ENCODE assay signal across 19 cellular contexts in the genomic region with DNA sequence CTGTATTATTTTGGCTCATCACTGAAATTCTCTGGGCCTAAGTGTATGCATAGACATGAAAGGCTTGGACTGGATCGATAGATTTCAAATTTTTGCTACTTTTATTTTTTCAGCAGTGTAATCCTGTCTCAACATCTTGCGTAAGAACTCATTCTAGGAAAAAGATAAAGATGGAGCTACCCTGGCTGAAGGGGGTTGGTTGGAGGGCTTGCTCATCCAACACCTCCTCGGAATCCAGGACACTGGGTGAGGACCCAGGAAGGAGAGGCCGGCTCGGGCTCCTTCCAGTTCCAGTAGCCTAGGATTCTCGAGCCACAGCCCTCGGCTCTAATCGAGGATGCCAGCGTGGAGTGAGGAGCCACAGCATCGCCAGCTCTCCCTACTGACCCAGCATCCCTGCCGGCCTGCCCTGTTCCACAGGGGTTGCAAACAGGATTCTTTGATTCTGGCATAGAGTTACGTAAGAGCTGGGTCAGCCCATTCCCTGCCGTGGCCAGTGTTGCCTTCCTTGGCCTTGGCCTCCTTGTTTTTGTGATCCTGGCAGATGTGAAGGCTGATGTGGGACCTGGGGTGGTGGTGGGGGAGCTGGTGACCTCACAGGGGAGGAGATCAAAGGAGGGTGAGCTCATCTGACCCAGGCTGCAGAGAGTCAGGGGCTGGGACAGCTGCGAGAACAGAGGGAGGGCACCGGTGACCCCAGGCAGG.
DNase-seq lines count a peak whose midpoint lies in the region; ATAC-seq and TF ChIP-seq lines count a peak whose summit lies in the region.
"Had no signal": no experiment of that assay in that cellular context is flagged by ENCODE, and none has a peak within 500 bp of the region (broad histone marks: within the 10 kb centered on the region; RNA-seq: fewer than 3 reads in every experiment).

No MANE protein-coding gene starts in this region.

- H2BK15ac ChIP-seq in neuronal stem cell (ENCODE audit: low read length) = no peak overlapping the region

- H3K9ac ChIP-seq in neuronal stem cell (ENCODE audit: low read depth, low read length, poor library complexity) = peak overlapping the region; percentile 24
- H3K9ac ChIP-seq: GM23248, KMS-11 had no signal

- TF ChIP-seq POLR2A in tibial nerve (IDR thresholded peaks at IDR 0.05) (no peak), erythroblast (IDR thresholded peaks at IDR 0.05; ENCODE audit: low read length) (no peak)

- no peaks in the 10 kb centered on the region for H3K79me1 ChIP-seq in neuronal stem cell (ENCODE audit: low read depth, low read length)

- no CpG with 5 or more reads among the region's 15 CpGs for WGBS in neuronal stem cell (ENCODE audit: extremely low coverage in 2 of 2, insufficient read length in 2 of 2, insufficient replicate concordance in 1 of 2), 2 donors
- 92 to 94% methylated on average over 15 of the region's 15 CpGs for WGBS in aorta, 2 donors
- 80% methylated on average over 15 of the region's 15 CpGs for WGBS in tibial nerve, 2 donors

- H3K4me3 ChIP-seq in left ventricle myocardium inferior (no peak overlapping the region), neuronal stem cell (ENCODE audit: low read length in 2 of 2) (no peak overlapping the region), aorta (ENCODE audit: low read length in 2 of 2) (no peak overlapping the region), tibial nerve (no peak overlapping the region)
- H3K4me3 ChIP-seq: GM23248, HAP-1 had no signal

- ATAC-seq in left cardiac atrium (peak; percentile 28 to 73), left ventricle myocardium superior (peak; percentile 38), aorta (ENCODE audit: low FRiP score) (peak; percentile 36)

- no peak overlapping the region for H4K8ac ChIP-seq in neuronal stem cell (ENCODE audit: low read depth, low read length)

- H3K4me2 ChIP-seq in neuronal stem cell (ENCODE audit: insufficient read depth, low read length, poor library complexity, severe bottlenecking) = no peak overlapping the region
- H3K4me2 ChIP-seq: KMS-11 had no signal

- no peak overlapping the region for H2AK5ac ChIP-seq in neuronal stem cell (ENCODE audit: low read depth, low read length)

- H3K14ac ChIP-seq in neuronal stem cell (ENCODE audit: low read length) = no peak overlapping the region

- H3K9me3 ChIP-seq in left ventricle myocardium inferior (replicated peaks) (no peaks in the 10 kb centered on the region), neuronal stem cell (replicated peaks in 1 of 2; ENCODE audit: control insufficient read depth in 2 of 2, insufficient read depth in 1 of 2, low read depth in 1 of 2, low read length in 2 of 2) (no peaks in the 10 kb centered on the region), aorta (ENCODE audit: control insufficient read depth, low read length) (no peaks in the 10 kb centered on the region), tibial nerve (no peaks in the 10 kb centered on the region)
- H3K9me3 ChIP-seq: HAP-1 had no signal

- H4K91ac ChIP-seq in neuronal stem cell (ENCODE audit: low read depth, low read length, poor library complexity) = no peak overlapping the region

- H3K23ac ChIP-seq in neuronal stem cell (ENCODE audit: low read depth, low read length, poor library complexity) = no peak overlapping the region

- H3K27me3 ChIP-seq in left ventricle myocardium inferior (ENCODE audit: low read depth) = no peaks in the 10 kb centered on the region
- peaks cover 0 to 2% (median 0%) of the 10 kb centered on the region in 3 experiments for H3K27me3 ChIP-seq in neuronal stem cell (ENCODE audit: control insufficient read depth in 3 of 3, insufficient read depth in 3 of 3, low read depth in 1 of 3, low read length in 3 of 3)
- H3K27me3 ChIP-seq in aorta (ENCODE audit: control insufficient read depth in 1 of 2, insufficient read depth in 2 of 2, low read length in 1 of 2) = no peaks in the 10 kb centered on the region
- no peaks in the 10 kb centered on the region for H3K27me3 ChIP-seq in tibial nerve

- peak overlapping the region; percentile 31 for H3K18ac ChIP-seq in neuronal stem cell (ENCODE audit: low read length)

- no peak for TF ChIP-seq EP300 in tibial nerve (IDR thresholded peaks at IDR 0.05)

- intact Hi-C loops in left cardiac atrium (cut with DNase I) (no loop called here), left ventricle myocardium inferior (cut with micrococcal nuclease) (no loop called here), left ventricle myocardium superior (cut with micrococcal nuclease) (no loop called here), aorta (cut with DNase I) (no loop called here)

- H2BK120ac ChIP-seq in neuronal stem cell (ENCODE audit: low read depth, low read length) = no peak overlapping the region

- H3K36me3 ChIP-seq in left ventricle myocardium inferior = no peaks in the 10 kb centered on the region
- H3K36me3 ChIP-seq in neuronal stem cell (replicated peaks in 1 of 2; ENCODE audit: control insufficient read depth in 2 of 2, insufficient read depth in 2 of 2, low read length in 2 of 2) = no peaks in the 10 kb centered on the region
- no peaks in the 10 kb centered on the region for H3K36me3 ChIP-seq in aorta (ENCODE audit: control insufficient read depth in 1 of 2, insufficient read depth in 2 of 2, low read length in 1 of 2)
- no peaks in the 10 kb centered on the region for H3K36me3 ChIP-seq in tibial nerve
- H3K36me3 ChIP-seq: HAP-1 had no signal

- H2AFZ ChIP-seq in neuronal stem cell (ENCODE audit: low read length) = no peak overlapping the region
- H2AFZ ChIP-seq: GM23248 had no signal

- H3K4ac ChIP-seq in neuronal stem cell (ENCODE audit: low read length) = no peak overlapping the region

- H3K4me1 ChIP-seq in left ventricle myocardium inferior = peaks cover 52% of the 10 kb centered on the region
- H3K4me1 ChIP-seq in neuronal stem cell (ENCODE audit: control insufficient read depth in 2 of 2, insufficient read depth in 1 of 2, low read depth in 1 of 2, low read length in 2 of 2) = no peaks in the 10 kb centered on the region
- H3K4me1 ChIP-seq in aorta (ENCODE audit: control insufficient read depth in 1 of 2, insufficient read depth in 2 of 2, low read length in 2 of 2) = no peaks in the 10 kb centered on the region
- H3K4me1 ChIP-seq in tibial nerve = peaks cover 0 to 4% (median 0%) of the 10 kb centered on the region in 4 donors
- H3K4me1 ChIP-seq: HAP-1 had no signal

- no peak overlapping the region for H2BK5ac ChIP-seq in neuronal stem cell (ENCODE audit: low read length)

- no peak for TF ChIP-seq CTCF in left ventricle myocardium inferior (IDR thresholded peaks at IDR 0.05; ENCODE audit: borderline replicate concordance)
- no peak for TF ChIP-seq CTCF in tibial nerve (IDR thresholded peaks at IDR 0.05)

- no peak overlapping the region for H2BK12ac ChIP-seq in neuronal stem cell (ENCODE audit: low read length)

- DNase-seq in left cardiac atrium (peak; percentile 31), left ventricle myocardium inferior (no peak), left ventricle myocardium superior (peak; percentile 34), neuronal stem cell (ENCODE audit: low spot score) (no peak), aorta (no peak), tibial nerve (ENCODE audit: low spot score in 2 of 2) (no peak), erythroblast (lab: John Stamatoyannopoulos, UW) (no peak), iPS-NIHi7 (ENCODE audit: extremely low spot score) (no peak)
- DNase-seq: CD4-positive, CD25-positive, alpha-beta regulatory T cell; COR-L47; GDM1; GM23248; NCI-H1048; NCI-H510A treated with DMSO at 0.1 percent for 48 hours; NCI-H774; OCI-M1; SHP77 treated with DMSO at 0.1 percent for 48 hours had no signal

- H3K27ac ChIP-seq in left ventricle myocardium inferior (replicated peaks) (no peak overlapping the region), neuronal stem cell (replicated peaks; ENCODE audit: low read length) (no peak overlapping the region), aorta (ENCODE audit: low read depth in 1 of 2, low read length in 2 of 2) (no peak overlapping the region), tibial nerve (no peak overlapping the region)
- H3K27ac ChIP-seq: GM23248, KMS-11 had no signal

Comparison
In these comparisons a context has a peak if more than half of its experiments do, and no peak if none do; other contexts are left out.
1. DNase-seq: peak in left cardiac atrium (single experiment) and left ventricle myocardium superior (single experiment); none in left ventricle myocardium inferior (single experiment), neuronal stem cell (single experiment), aorta (0 of 2), tibial nerve (0 of 2), erythroblast (0 of 2) and iPS-NIHi7 (single experiment).
2. Peak in every context shown above with its lines, with median percentiles within 50 percentile points of each other: ATAC-seq.